ENCODE assay signal across 23 cellular contexts in the genomic region with DNA sequence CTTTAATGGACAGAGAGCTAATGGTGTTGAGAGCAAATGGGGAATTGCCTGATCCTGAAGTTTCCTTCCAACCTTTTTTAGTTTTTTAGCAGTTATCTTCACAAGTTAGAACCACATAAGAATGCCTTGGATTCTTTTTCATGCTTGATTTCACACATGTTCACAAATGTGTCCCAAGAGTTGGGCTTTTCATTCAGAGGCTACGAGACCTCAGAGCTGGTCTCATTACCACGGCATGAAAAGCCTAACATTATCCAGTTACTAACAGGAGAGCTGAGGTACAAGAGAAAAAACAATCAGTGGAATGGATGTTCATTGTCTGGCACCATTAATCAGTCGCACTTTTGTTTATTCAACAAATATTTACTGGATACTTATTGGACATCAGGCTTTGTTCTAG.
DNase-seq lines count a peak whose midpoint lies in the region; ATAC-seq and TF ChIP-seq lines count a peak whose summit lies in the region.
"Had no signal": no experiment of that assay in that cellular context is flagged by ENCODE, and none has a peak within 500 bp of the region (broad histone marks: within the 10 kb centered on the region; RNA-seq: fewer than 3 reads in every experiment).

No MANE protein-coding gene starts in this region.

- H3K36me3 ChIP-seq in lower lobe of right lung = no peaks in the 10 kb centered on the region
- H3K36me3 ChIP-seq: BLaER1 had no signal

- peak; percentile 43 for DNase-seq in NCI-H2029 treated with DMSO at 0.1 percent for 48 hours (lab: John Stamatoyannopoulos, UW)
- no peak for DNase-seq in NCI-H2029 (lab: John Stamatoyannopoulos, UW)
- peak; percentile 13 for DNase-seq in NCI-H748 treated with DMSO at 0.1 percent for 48 hours (lab: John Stamatoyannopoulos, UW)
- peak; percentile 12 for DNase-seq in epithelial cell of proximal tubule (ENCODE audit: low read depth)
- peak; percentile 73 for DNase-seq in renal cortical epithelial cell (ENCODE audit: low read depth)
- no peak for DNase-seq in lower lobe of right lung
- DNase-seq in stimulated activated naive CD8-positive, alpha-beta T cell treated with anti-CD3 and anti-CD28 coated beads, Interleukin-15, Interleukin-2, amounts not matched to agents 100 U/mL and 50 U/mL, for 24 hours = no peak
- DNase-seq in dermis blood vessel endothelial cell = no peak
- DNase-seq: ACHN; Caco-2; CD4-positive, alpha-beta T cell; DMS 273 treated with DMSO at 0.1 percent for 48 hours; DMS79 treated with DMSO at 0.1 percent for 48 hours; KBM-7; NCI-H1092; NCI-H1436; NCI-H2081; NCI-H446; NCI-H526 had no signal

- intact Hi-C loops in lower lobe of right lung (cut with DNase I) = no loop called here

- no peaks in the 10 kb centered on the region for H3K27me3 ChIP-seq in lower lobe of right lung (ENCODE audit: low read depth)
- H3K27me3 ChIP-seq: BLaER1 had no signal

- no peak for ATAC-seq in lower lobe of right lung
- ATAC-seq in stimulated activated naive CD8-positive, alpha-beta T cell treated with anti-CD3 and anti-CD28 coated beads, Interleukin-15, Interleukin-2, amounts not matched to agents 100 U/mL and 50 U/mL, for 24 hours = no peak
- ATAC-seq: Panc1, SK-N-SH treated with all-trans-retinoic acid at 6 μM for 48 hours had no signal

- TF ChIP-seq CTCF in epithelial cell of proximal tubule (conservative IDR thresholded peaks at IDR 0.05; ENCODE audit: low read depth, low read length) = no peak
- TF ChIP-seq CTCF in lower lobe of right lung (IDR thresholded peaks at IDR 0.05) = no peak

- no peaks in the 10 kb centered on the region for H3K4me1 ChIP-seq in lower lobe of right lung
- H3K4me1 ChIP-seq: Caco-2 had no signal

- no peaks in the 10 kb centered on the region for H3K9me3 ChIP-seq in lower lobe of right lung
- H3K9me3 ChIP-seq: BLaER1, Caco-2 had no signal

- H3K4me3 ChIP-seq in epithelial cell of proximal tubule (ENCODE audit: low read depth, low read length) = no peak overlapping the region
- H3K4me3 ChIP-seq in lower lobe of right lung = no peak overlapping the region
- H3K4me3 ChIP-seq: BLaER1 had no signal

- H3K27ac ChIP-seq in lower lobe of right lung = no peak overlapping the region
- H3K27ac ChIP-seq: 22Rv1, BLaER1 had no signal

Comparison
In these comparisons a context has a peak if more than half of its experiments do, and no peak if none do; other contexts are left out.
1. DNase-seq: peak in NCI-H2029 treated with DMSO at 0.1 percent for 48 hours (single experiment), NCI-H748 treated with DMSO at 0.1 percent for 48 hours (single experiment), epithelial cell of proximal tubule (single experiment) and renal cortical epithelial cell (single experiment); none in NCI-H2029 (single experiment), lower lobe of right lung (single experiment), stimulated activated naive CD8-positive, alpha-beta T cell treated with anti-CD3 and anti-CD28 coated beads, Interleukin-15, Interleukin-2, amounts not matched to agents 100 U/mL and 50 U/mL, for 24 hours (single experiment) and dermis blood vessel endothelial cell (single experiment).